ENCODE assay signal across 8 cellular contexts in genomic region chr9:128684325-128685021, GRCh38. TPM values are rescaled to one million over a fixed set of nuclear protein-coding genes. Genes with fewer than 3 reads are reported as not detected.
A peak's percentile ranks its signal among the peaks of the same experiment; 100 is the strongest.
DNase-seq lines count a peak whose midpoint lies in the region; ATAC-seq and TF ChIP-seq lines count a peak whose summit lies in the region.

No MANE protein-coding gene starts in this region.

- peak; percentile 97 for DNase-seq in RPMI8226
- peak; percentile 67 for DNase-seq in activated effector memory CD4-positive, alpha-beta T cell treated with Interleukin-2 at 50 U/mL for 16 hours
- no peak for DNase-seq in omental fat pad (ENCODE audit: low spot score)
- peak; percentile 77 to 85 for DNase-seq in tibial artery

- H3K27ac ChIP-seq in gastroesophageal sphincter (peak overlapping the region in 3 of 4 donors; percentile 51 to 67 (median 56)), tibial artery (peak overlapping the region; percentile 38 to 41)

- no peak for TF ChIP-seq EP300 in gastroesophageal sphincter (IDR thresholded peaks at IDR 0.05)

- peak overlapping the region; percentile 40 to 52 for H3K4me3 ChIP-seq in gastroesophageal sphincter
- peak overlapping the region; percentile 39 to 57 for H3K4me3 ChIP-seq in tibial artery

- H3K27me3 ChIP-seq in gastroesophageal sphincter (no peaks in the 10 kb centered on the region), tibial artery (peaks cover 0 to 5% of the 10 kb centered on the region in 2 donors)

- H3K9me3 ChIP-seq in gastroesophageal sphincter = no peaks in the 10 kb centered on the region
- H3K9me3 ChIP-seq in tibial artery = no peaks in the 10 kb centered on the region

- TF ChIP-seq CTCF in gastroesophageal sphincter (IDR thresholded peaks at IDR 0.05) = no peak
- TF ChIP-seq CTCF in omental fat pad (IDR thresholded peaks at IDR 0.05) = no peak
- no peak for TF ChIP-seq CTCF in tibial artery (IDR thresholded peaks at IDR 0.05)

- no peak for TF ChIP-seq POLR2A in gastroesophageal sphincter (IDR thresholded peaks at IDR 0.05)

- ATAC-seq in GM18502 (IDR thresholded peaks at IDR 0.05; ENCODE audit: poor library complexity, unreplicated experiment) = peak; percentile 25
- peak; percentile 26 for ATAC-seq in HG03439 (IDR thresholded peaks at IDR 0.05; ENCODE audit: unreplicated experiment)
- ATAC-seq in gastroesophageal sphincter = peak; percentile 23
- ATAC-seq in omental fat pad (ENCODE audit: low FRiP score) = peak; percentile 55
- ATAC-seq in HG03520 (IDR thresholded peaks at IDR 0.05; ENCODE audit: unreplicated experiment) = no peak

- peaks cover 0 to 39% (median 11%) of the 10 kb centered on the region in 3 donors for H3K4me1 ChIP-seq in gastroesophageal sphincter
- H3K4me1 ChIP-seq in tibial artery = peaks cover 0 to 27% (median 19%) of the 10 kb centered on the region in 4 donors

- 3 to 9% methylated on average over 5 to 13 of the region's 14 CpGs for WGBS in gastroesophageal sphincter (ENCODE audit: low coverage in 1 of 2), 2 donors

- intact Hi-C loops in tibial artery (cut with DNase I; ENCODE audit: low total_unique reads) = no loop called here

- H3K36me3 ChIP-seq in gastroesophageal sphincter (no peaks in the 10 kb centered on the region), tibial artery (no peaks in the 10 kb centered on the region)

RNA-seq across cellular contexts. Expression of gene SET, which starts 4.5 kb away (rescaled TPM):
- total RNA-seq in gastroesophageal sphincter (100 to 1,000 TPM; 209 to 355 (median 256) TPM), omental fat pad (100 to 1,000 TPM; 112 to 226 (median 139) TPM)

RNA-seq across cellular contexts. Expression of gene PKN3, which starts 17.8 kb away (rescaled TPM):
- total RNA-seq in gastroesophageal sphincter = 1 to 10 TPM; 2.3 to 7.5 (median 4.0) TPM
- 10 to 100 TPM in 1 of 4 donors, 1 to 10 TPM in 3; 4.2 to 12.0 (median 7.5) TPM for total RNA-seq in omental fat pad

RNA-seq across cellular contexts. Expression of gene DYNC2I2, which starts 27.8 kb away (rescaled TPM):
- total RNA-seq in gastroesophageal sphincter = 10 to 100 TPM; 28.3 to 47.0 (median 37.7) TPM
- 10 to 100 TPM; 12.8 to 24.7 (median 21.3) TPM for total RNA-seq in omental fat pad

RNA-seq across cellular contexts. Expression of gene ZDHHC12, which starts 39.5 kb away (rescaled TPM):
- total RNA-seq in gastroesophageal sphincter (10 to 100 TPM; 19.5 to 24.5 (median 22.2) TPM), omental fat pad (10 to 100 TPM; 23.6 to 40.6 (median 30.8) TPM)
